ENCODE assay signal across 8 cellular contexts in the genomic region with DNA sequence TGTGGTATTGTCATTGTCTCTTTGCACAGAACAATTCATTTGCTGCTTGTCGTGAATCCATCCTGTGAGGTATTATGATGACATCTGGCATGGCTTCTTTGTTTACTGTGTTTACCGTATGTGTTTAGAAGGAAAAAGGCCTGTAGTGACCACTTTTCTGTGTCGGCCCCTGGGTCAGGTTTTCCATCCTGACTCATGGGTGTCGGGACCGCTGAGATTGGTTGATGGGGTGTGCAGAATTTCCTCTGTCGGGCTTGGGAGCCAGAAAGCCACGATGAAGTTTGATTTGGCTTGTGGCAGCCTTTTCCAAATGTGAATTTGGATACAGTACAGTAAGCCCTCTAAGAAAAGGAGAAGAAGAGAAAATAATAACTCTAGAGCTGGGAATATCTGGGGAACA.
A peak's percentile ranks its signal among the peaks of the same experiment; 100 is the strongest.
DNase-seq lines count a peak whose midpoint lies in the region; ATAC-seq, FAIRE-seq and TF ChIP-seq lines count a peak whose summit lies in the region.

No MANE protein-coding gene starts in this region.

- ATAC-seq in pancreas (peak; percentile 8 to 29 (median 10)), GM21737 (IDR thresholded peaks at IDR 0.05; ENCODE audit: unreplicated experiment) (no peak), HG02970 (IDR thresholded peaks at IDR 0.05; ENCODE audit: low FRiP score, unreplicated experiment) (no peak)

- peak overlapping the region in 5 of 7 donors; percentile 1 to 65 (median 56) for H3K27ac Mint-ChIP-seq in CD4-positive, alpha-beta memory T cell

- H3K4me1 ChIP-seq in CD4-positive, alpha-beta memory T cell (ENCODE audit: insufficient read depth, low read length): peaks cover 11% of the 10 kb centered on the region
- peaks cover 56% of the 10 kb centered on the region for H3K4me1 ChIP-seq in SJSA1 (replicated peaks)
- peaks cover 30 to 65% (median 54%) of the 10 kb centered on the region in 3 donors for H3K4me1 ChIP-seq in pancreas
- peaks cover 26% of the 10 kb centered on the region for H3K4me1 ChIP-seq in OCI-LY7 (ENCODE audit: insufficient read depth, low read length, poor library complexity, severe bottlenecking)

- H3K4me3 ChIP-seq in CD4-positive, alpha-beta memory T cell (ENCODE audit: low read length in 2 of 2): no peak overlapping the region
- H3K4me3 ChIP-seq in SJSA1 (no peak overlapping the region), fibroblast of mammary gland (ENCODE audit: control insufficient read depth, low read depth, low read length) (peak overlapping the region; percentile 3), pancreas (no peak overlapping the region), OCI-LY7 (ENCODE audit: low read depth, low read length, poor library complexity, severe bottlenecking) (no peak overlapping the region)

- no TSS peak for BruUV-seq in OCI-LY7 (replicated peaks; lab: Mats Ljungman, UMichigan)

- H2AFZ ChIP-seq in OCI-LY7 (ENCODE audit: low read length): no peak overlapping the region

- no peaks in the 10 kb centered on the region for H3K9me3 Mint-ChIP-seq in CD4-positive, alpha-beta memory T cell

- no peaks in the 10 kb centered on the region for H3K9me2 ChIP-seq in OCI-LY7 (ENCODE audit: insufficient read depth, low read length)

- H3K9me3 ChIP-seq in CD4-positive, alpha-beta memory T cell (ENCODE audit: control insufficient read depth in 1 of 2, low read length in 2 of 2): no peaks in the 10 kb centered on the region
- H3K9me3 ChIP-seq in SJSA1 (replicated peaks) (no peaks in the 10 kb centered on the region), pancreas (no peaks in the 10 kb centered on the region), OCI-LY7 (ENCODE audit: low read length) (no peaks in the 10 kb centered on the region)

- H3K27me3 ChIP-seq in CD4-positive, alpha-beta memory T cell (ENCODE audit: insufficient read depth, low read length): no peaks in the 10 kb centered on the region
- H3K27me3 ChIP-seq in SJSA1 (replicated peaks) (no peaks in the 10 kb centered on the region), pancreas (no peaks in the 10 kb centered on the region)

- intact Hi-C loops in CD4-positive, alpha-beta memory T cell (cut with micrococcal nuclease): no loop called here
- intact Hi-C loops in pancreas (cut with DNase I) (no loop called here), OCI-LY7 (cut with micrococcal nuclease; ENCODE audit: unreplicated experiment) (no loop called here)

- FAIRE-seq in pancreas (lab: Jason Lieb, UNC): no peak

- no peaks in the 10 kb centered on the region for H3K79me2 ChIP-seq in OCI-LY7 (ENCODE audit: insufficient read depth, low read depth, low read length)

- no peak for TF ChIP-seq CTCF in fibroblast of mammary gland (conservative IDR thresholded peaks at IDR 0.05; ENCODE audit: control insufficient read depth, insufficient read depth, low read depth, low read length)
- no peak for TF ChIP-seq CTCF in pancreas (IDR thresholded peaks at IDR 0.05)
- TF ChIP-seq CTCF in OCI-LY7 (conservative IDR thresholded peaks at IDR 0.05; ENCODE audit: low read length): no peak

- no peaks in the 10 kb centered on the region for H4K20me1 ChIP-seq in OCI-LY7 (ENCODE audit: insufficient read depth, low read length)

- H3K36me3 Mint-ChIP-seq in CD4-positive, alpha-beta memory T cell: peaks cover 0 to 4% of the 10 kb centered on the region in 2 donors

- H3K4me1 Mint-ChIP-seq in CD4-positive, alpha-beta memory T cell: peaks cover 24 to 43% (median 32%) of the 10 kb centered on the region in 4 donors

- CTCF ChIA-PET in CD4-positive, alpha-beta memory T cell (lab: Charles Lee; ENCODE audit: partially characterized antibody): no interaction called here
- CTCF ChIA-PET in OCI-LY7 (lab: Charles Lee; ENCODE audit: unreplicated experiment): no interaction called here

- no peaks in the 10 kb centered on the region for H3K36me3 ChIP-seq in CD4-positive, alpha-beta memory T cell (ENCODE audit: insufficient read depth, low read length)
- H3K36me3 ChIP-seq in SJSA1: peaks cover 16% of the 10 kb centered on the region
- no peaks in the 10 kb centered on the region for H3K36me3 ChIP-seq in pancreas
- H3K36me3 ChIP-seq in OCI-LY7 (ENCODE audit: insufficient read depth, low read length): no peaks in the 10 kb centered on the region

- H3K27ac ChIP-seq in CD4-positive, alpha-beta memory T cell (ENCODE audit: low read depth, low read length): no peak overlapping the region
- H3K27ac ChIP-seq in SJSA1 (peak overlapping the region; percentile 59), pancreas (peak overlapping the region; percentile 63 to 96 (median 77)), OCI-LY7 (ENCODE audit: low read depth, low read length, poor library complexity, severe bottlenecking) (no peak overlapping the region)

- POLR2A ChIA-PET in CD4-positive, alpha-beta memory T cell (lab: Charles Lee; ENCODE audit: partially characterized antibody): no interaction called here
- POLR2A ChIA-PET in OCI-LY7 (lab: Charles Lee): interaction anchor here (2.2 kb wide), 1 partner anchor 50 kb away, joined by 8 read pairs; no protein-coding TSS in a partner anchor

- H3K4me3 Mint-ChIP-seq in CD4-positive, alpha-beta memory T cell: peak overlapping the region in 7 of 8 donors; percentile 27 to 79 (median 66)

- 15 to 17% methylated on average over 7 of the region's 7 CpGs for WGBS in pancreas, 2 donors

- H3K4me2 ChIP-seq in OCI-LY7 (ENCODE audit: low read length): no peak overlapping the region

- DNase-seq in CD4-positive, alpha-beta memory T cell: no peak
- DNase-seq in SJSA1 (ENCODE audit: low read depth in 1 of 2, low spot score in 2 of 2) (peak in 1 of 2 experiments; percentile 54), fibroblast of mammary gland (ENCODE audit: low read depth) (peak; percentile 81), pancreas (no peak), AML-193 (lab: John Stamatoyannopoulos, UW) (no peak), OCI-LY7 (ENCODE audit: low spot score) (no peak)

- no peaks in the 10 kb centered on the region for H3K27me3 Mint-ChIP-seq in CD4-positive, alpha-beta memory T cell

Comparison
In these comparisons a context has a peak if more than half of its experiments do, and no peak if none do; other contexts are left out.
1. H3K27ac ChIP-seq: peak in SJSA1 (single experiment) and pancreas (4 of 4); none in CD4-positive, alpha-beta memory T cell (single experiment) and OCI-LY7 (single experiment).
2. ATAC-seq: peak in pancreas (4 of 4); none in GM21737 (single experiment) and HG02970 (single experiment).